ENCODE assay signal across 29 cellular contexts in genomic region chr19:16891696-16892382, GRCh38. TPM values are rescaled to one million over a fixed set of nuclear protein-coding genes. Genes with fewer than 3 reads are reported as not detected.
"Had no signal": no experiment of that assay in that cellular context is flagged by ENCODE, and none has a peak within 500 bp of the region (broad histone marks: within the 10 kb centered on the region; RNA-seq: fewer than 3 reads in every experiment).

No MANE protein-coding gene starts in this region.

- H3K4me1 Mint-ChIP-seq: nephron had no signal

- H3K27me3 ChIP-seq: adrenal gland, ascending aorta, brain microvascular endothelial cell, pancreas, right atrium auricular region, thyroid gland had no signal

- H3K36me3 Mint-ChIP-seq: activated naive CD8-positive, alpha-beta T cell had no signal

- ATAC-seq: heart right ventricle; left lung; pancreas; psoas muscle; stimulated activated naive CD8-positive, alpha-beta T cell treated with anti-CD3 and anti-CD28 coated beads, Interleukin-15, Interleukin-2, amounts not matched to agents 100 U/mL and 50 U/mL, for 24 hours had no signal

- H3K9me3 Mint-ChIP-seq: activated T-cell treated with anti-CD3 and anti-CD28 coated beads, Interleukin-2, amount 50 U/mL, for 24 hours; activated T-helper 2 cell treated with anti-CD3 and anti-CD28 coated beads, Interferon-gamma antibody, Interleukin-2, Interleukin-4, amounts not matched to agents 10 μg/mL and 5 μg/mL and 100 μg/mL, durations not matched to agents 14 hours and 24 hours and 36 hours; dendritic cell treated with granulocyte-macrophage colony-stimulating factor and Interleukin-4, amounts not matched to agents 40 ng/mL and 50 ng/mL, for 4 days; nephron; T-helper 2 cell treated with Interferon-gamma antibody and Interleukin-4, amounts not matched to agents 5 μg/mL and 100 μg/mL, for 36 hours had no signal

- H3K27ac ChIP-seq: adrenal gland, ascending aorta, brain microvascular endothelial cell, heart right ventricle, left lung, pancreas, psoas muscle, thyroid gland, VCaP had no signal

- H3K36me3 ChIP-seq: adrenal gland, ascending aorta, brain microvascular endothelial cell, heart right ventricle, left lung, pancreas, right atrium auricular region, thyroid gland had no signal

- DNase-seq: activated CD4-positive, alpha-beta T cell treated with anti-CD3 and anti-CD28 coated beads for 1 hour; activated CD4-positive, alpha-beta T cell treated with anti-CD3 and anti-CD28 coated beads, Interleukin-2, amount 50 U/mL, for 1 hour; activated CD8-positive, alpha-beta memory T cell treated with anti-CD3 and anti-CD28 coated beads for 24 hours; activated CD8-positive, alpha-beta memory T cell treated with anti-CD3 and anti-CD28 coated beads, Interleukin-2, amount 50 U/mL, for 4 hours; activated naive CD4-positive, alpha-beta T cell; activated T-cell treated with anti-CD3 and anti-CD28 coated beads, Interleukin-2, amount 50 U/mL, for 24 hours; adrenal gland; brain microvascular endothelial cell; effector CD4-positive, alpha-beta T cell; heart right ventricle; mammary epithelial cell; pancreas; psoas muscle; stimulated activated CD4-positive, alpha-beta T cell treated with anti-CD3 and anti-CD28 coated beads, Interleukin-4, amount 100 ng/mL, for 24 hours; stimulated activated naive CD8-positive, alpha-beta T cell treated with anti-CD3 and anti-CD28 coated beads, Interleukin-15, Interleukin-2, amounts not matched to agents 100 U/mL and 50 U/mL, for 24 hours; thyroid gland had no signal

- H3K4me3 ChIP-seq: adrenal gland, ascending aorta, heart right ventricle, left lung, pancreas, psoas muscle, right atrium auricular region, thyroid gland had no signal

- H3K9me3 ChIP-seq: adrenal gland, ascending aorta, heart right ventricle, left lung, pancreas, psoas muscle, right atrium auricular region, thyroid gland had no signal

- H3K27ac Mint-ChIP-seq: activated naive CD8-positive, alpha-beta T cell; activated T-cell treated with anti-CD3 and anti-CD28 coated beads, Interleukin-2, amount 50 U/mL, for 24 hours; activated T-helper 2 cell treated with anti-CD3 and anti-CD28 coated beads, Interferon-gamma antibody, Interleukin-2, Interleukin-4, amounts not matched to agents 10 μg/mL and 5 μg/mL and 100 μg/mL, durations not matched to agents 14 hours and 24 hours and 36 hours; dendritic cell treated with granulocyte-macrophage colony-stimulating factor and Interleukin-4, amounts not matched to agents 40 ng/mL and 50 ng/mL, for 4 days; nephron; T-helper 2 cell treated with Interferon-gamma antibody and Interleukin-4, amounts not matched to agents 5 μg/mL and 100 μg/mL, for 36 hours had no signal

- FAIRE-seq: endometrium, pancreas, urothelium cell line had no signal

- H3K4me1 ChIP-seq: pancreas had no signal

- H3K4me3 Mint-ChIP-seq: activated naive CD8-positive, alpha-beta T cell; activated T-cell treated with anti-CD3 and anti-CD28 coated beads, Interleukin-2, amount 50 U/mL, for 24 hours; dendritic cell treated with granulocyte-macrophage colony-stimulating factor and Interleukin-4, amounts not matched to agents 40 ng/mL and 50 ng/mL, for 4 days; nephron; T-helper 2 cell treated with Interferon-gamma antibody and Interleukin-4, amounts not matched to agents 5 μg/mL and 100 μg/mL, for 36 hours had no signal

RNA-seq across cellular contexts. Expression of gene F2RL3, which starts 3.0 kb away (rescaled TPM):
- total RNA-seq: activated T-helper 2 cell treated with anti-CD3 and anti-CD28 coated beads, Interferon-gamma antibody, Interleukin-2, Interleukin-4, amounts not matched to agents 10 μg/mL and 5 μg/mL and 100 μg/mL, durations not matched to agents 14 hours and 24 hours and 36 hours; epithelial cell of proximal tubule; myocyte had no signal
